In genomic region chr11:57475671-57476222, GRCh38 we compare ENCODE assay signal across 8 cellular contexts. TPM values are rescaled to one million over a fixed set of nuclear protein-coding genes. Genes with fewer than 3 reads are reported as not detected.
DNase-seq lines count a peak whose midpoint lies in the region; ATAC-seq, FAIRE-seq and TF ChIP-seq lines count a peak whose summit lies in the region.

No MANE protein-coding gene starts in this region.

- no peaks in the 10 kb centered on the region for H3K36me3 ChIP-seq in SJCRH30

- DNase-seq in A549 (ENCODE audit: low read depth in 1 of 2, low spot score in 1 of 2) (no peak), A172 (ENCODE audit: low spot score) (no peak), SJCRH30 (no peak), SHP77 (lab: John Stamatoyannopoulos, UW) (no peak)
- DNase-seq in activated naive CD8-positive, alpha-beta T cell treated with anti-CD3 and anti-CD28 coated beads, Interleukin-2, amount 50 U/mL, for 24 hours: no peak

- no peak overlapping the region; the same call in 2 of the 3 replicates for H3K4me3 ChIP-seq in A549
- peak overlapping the region; percentile 32 for H3K4me3 ChIP-seq in mononuclear cell (ENCODE audit: low read length)
- no peak overlapping the region for H3K4me3 ChIP-seq in SJCRH30

- H3K27ac ChIP-seq in A549 (peak overlapping the region in 1 of 2 experiments; percentile 81; a peak in 3 of 6 replicates), SJCRH30 (no peak overlapping the region)

- no peaks in the 10 kb centered on the region for H3K9me3 Mint-ChIP-seq in activated naive CD8-positive, alpha-beta T cell treated with anti-CD3 and anti-CD28 coated beads, Interleukin-2, amount 50 U/mL, for 24 hours

- TF ChIP-seq RAD21 in A549 (conservative IDR thresholded peaks at IDR 0.05 in 1 of 2, IDR thresholded peaks at IDR 0.05 in 1 of 2): no peak

- H3K27ac Mint-ChIP-seq in activated naive CD8-positive, alpha-beta T cell treated with anti-CD3 and anti-CD28 coated beads, Interleukin-2, amount 50 U/mL, for 24 hours: peak overlapping the region; percentile 70

- WGBS in A549 (ENCODE audit: missing lambda C conversion rate): 67% methylated on average over 12 of the region's 12 CpGs

- ATAC-seq in A549: no peak
- ATAC-seq in GM21447 (IDR thresholded peaks at IDR 0.05; ENCODE audit: unreplicated experiment): peak; percentile 21
- peak; percentile 1 for ATAC-seq in activated naive CD8-positive, alpha-beta T cell treated with anti-CD3 and anti-CD28 coated beads, Interleukin-2, amount 50 U/mL, for 24 hours
- ATAC-seq in HG02571 (IDR thresholded peaks at IDR 0.05; ENCODE audit: unreplicated experiment): no peak

- H3K9me3 ChIP-seq in A549 (no peaks in the 10 kb centered on the region), mononuclear cell (ENCODE audit: low read depth, low read length) (no peaks in the 10 kb centered on the region), SJCRH30 (replicated peaks) (no peaks in the 10 kb centered on the region)

- peaks cover 33% of the 10 kb centered on the region for H3K4me1 Mint-ChIP-seq in activated naive CD8-positive, alpha-beta T cell treated with anti-CD3 and anti-CD28 coated beads, Interleukin-2, amount 50 U/mL, for 24 hours

- H3K27me3 Mint-ChIP-seq in activated naive CD8-positive, alpha-beta T cell treated with anti-CD3 and anti-CD28 coated beads, Interleukin-2, amount 50 U/mL, for 24 hours: peaks cover 15% of the 10 kb centered on the region

- POLR2A ChIA-PET in A549 (lab: Yijun Ruan, JAX): no interaction called here

- H3K27me3 ChIP-seq in mononuclear cell (ENCODE audit: insufficient read depth, low read length) (no peaks in the 10 kb centered on the region), SJCRH30 (peaks cover 23% of the 10 kb centered on the region)

- peaks cover 2% of the 10 kb centered on the region for H3K36me3 Mint-ChIP-seq in activated naive CD8-positive, alpha-beta T cell treated with anti-CD3 and anti-CD28 coated beads, Interleukin-2, amount 50 U/mL, for 24 hours (ENCODE audit: low read depth)

- peak overlapping the region; percentile 73; the same call in 1 of the 3 replicates for H3K4me2 ChIP-seq in A549

- no peak for TF ChIP-seq POLR2A in A549 (IDR thresholded peaks at IDR 0.05; ENCODE audit: low read length)

- CTCF ChIA-PET in A549 (lab: Yijun Ruan, JAX): interaction anchor here (0.9 to 9.4 kb wide), 11 partner anchors 7 to 165 kb away, joined by 3 to 228 read pairs (median 10); partner anchors contain the start of gene RTN4RL2

- FAIRE-seq in A549 (lab: Jason Lieb, UNC): no peak

- TF ChIP-seq EP300 in A549 (IDR thresholded peaks at IDR 0.05): no peak

- H3K4me3 Mint-ChIP-seq in activated naive CD8-positive, alpha-beta T cell treated with anti-CD3 and anti-CD28 coated beads, Interleukin-2, amount 50 U/mL, for 24 hours: peak overlapping the region; percentile 69

- no peak for TF ChIP-seq CTCF in A549 (IDR thresholded peaks at IDR 0.05)

- H3K4me1 ChIP-seq in A549 (peaks cover 57% of the 10 kb centered on the region), mononuclear cell (ENCODE audit: insufficient read depth, low read length) (peaks cover 41% of the 10 kb centered on the region), SJCRH30 (no peaks in the 10 kb centered on the region)

TF ChIP-seq in A549, 52 proteins besides CTCF, POLR2A, EP300 and RAD21:
- TF ChIP-seq BHLHE40 (IDR thresholded peaks at IDR 0.05; ENCODE audit: low read depth, low read length) (no peak), MAX (IDR thresholded peaks at IDR 0.05) (no peak), RARB (CRISPR knock-in tag; IDR thresholded peaks at IDR 0.05) (no peak), POLR2AphosphoS2 (conservative IDR thresholded peaks at IDR 0.05; ENCODE audit: low read length) (no peak), TFCP2L1 (CRISPR knock-in tag; IDR thresholded peaks at IDR 0.05) (no peak), NR3C1 (IDR thresholded peaks at IDR 0.05) (no peak), FOSB (CRISPR knock-in tag; IDR thresholded peaks at IDR 0.05) (no peak), ATOH8 (CRISPR knock-in tag; IDR thresholded peaks at IDR 0.05; ENCODE audit: low read depth) (no peak), HDAC2 (IDR thresholded peaks at IDR 0.05) (no peak), ZC3H11A (IDR thresholded peaks at IDR 0.05) (no peak), JUN (IDR thresholded peaks at IDR 0.05) (no peak), CHD2 (IDR thresholded peaks at IDR 0.05; ENCODE audit: low read length, partially characterized antibody) (no peak), NPAS2 (CRISPR knock-in tag; IDR thresholded peaks at IDR 0.05; ENCODE audit: borderline replicate concordance) (no peak), CEBPB (IDR thresholded peaks at IDR 0.05) (no peak), ELK1 (IDR thresholded peaks at IDR 0.05; ENCODE audit: low read depth, low read length) (no peak), PHF8 (IDR thresholded peaks at IDR 0.05; ENCODE audit: borderline replicate concordance, low read depth) (no peak), USF2 (IDR thresholded peaks at IDR 0.05) (no peak), ESRRA (IDR thresholded peaks at IDR 0.05; ENCODE audit: borderline replicate concordance, low read length) (no peak)
TF ChIP-seq in A549: peak in this region for 0.

RNA-seq across cellular contexts. Expression of gene RTN4RL2, which starts 15.4 kb away (rescaled TPM):
- 9.2 and 10.6 TPM in 2 replicates for polyA plus RNA-seq in A549 (2011; rRNA removed)
- 60.9 and 116 TPM in 2 replicates for polyA plus RNA-seq in A549 (2012; cell fraction: cytosol; rRNA removed)
- polyA plus RNA-seq in A549 (2012; cell fraction: nucleus; rRNA removed): 56.5 and 87.5 TPM in 2 replicates
- 23.7 to 27.4 TPM (median 25.8 TPM) in 3 replicates for polyA plus RNA-seq in A549 (2017; fragmentation: RNase III; extraction: RNeasy Plus Mini Kit Qiagen cat#74134 plus additional on column Dnase treatment)
- 4.1 and 8.9 TPM in 2 replicates for polyA minus RNA-seq in A549 (2011; rRNA and poly(A)+ RNA removed)
- 0.10 TPM for total RNA-seq in mononuclear cell
- total RNA-seq in A172 (2014; rRNA removed; shearing (Covaris generic)): 0.64 and 1.6 TPM in 2 replicates
- total RNA-seq in SJCRH30 (2014; rRNA removed; shearing (Covaris generic)): 0.26 and 0.35 TPM in 2 replicates

RNA-seq across cellular contexts. Expression of gene SLC43A1, which starts 39.8 kb away (rescaled TPM):
- polyA plus RNA-seq in A549 (2011; rRNA removed): 4.6 and 5.3 TPM in 2 replicates
- polyA plus RNA-seq in A549 (2012; cell fraction: cytosol; rRNA removed): 3.5 and 4.4 TPM in 2 replicates
- polyA plus RNA-seq in A549 (2012; cell fraction: nucleus; rRNA removed): 8.6 and 10.7 TPM in 2 replicates
- 1.0 to 1.3 TPM (median 1.1 TPM) in 3 replicates for polyA plus RNA-seq in A549 (2017; fragmentation: RNase III; extraction: RNeasy Plus Mini Kit Qiagen cat#74134 plus additional on column Dnase treatment)
- 8.3 and 8.7 TPM in 2 replicates for polyA minus RNA-seq in A549 (2011; rRNA and poly(A)+ RNA removed)
- total RNA-seq in mononuclear cell: 4.6 TPM
- total RNA-seq in A172 (2014; rRNA removed; shearing (Covaris generic)): 3.4 and 5.2 TPM in 2 replicates
- total RNA-seq in SJCRH30 (2014; rRNA removed; shearing (Covaris generic)): 8.8 and 9.5 TPM in 2 replicates

RNA-seq across cellular contexts. Expression of gene SLC43A3, which starts 48.8 kb away (rescaled TPM):
- polyA plus RNA-seq in A549 (2011; rRNA removed) (0.30 TPM in 2 replicates), A549 (2017; fragmentation: RNase III; extraction: RNeasy Plus Mini Kit Qiagen cat#74134 plus additional on column Dnase treatment) (0.12 to 0.22 TPM (median 0.13 TPM) in 3 replicates)
- 0.19 and 0.30 TPM in 2 replicates for polyA plus RNA-seq in A549 (2012; cell fraction: cytosol; rRNA removed)
- polyA plus RNA-seq in A549 (2012; cell fraction: nucleus; rRNA removed): 0.52 and 1.5 TPM in 2 replicates
- 0.33 and 0.83 TPM in 2 replicates for polyA minus RNA-seq in A549 (2011; rRNA and poly(A)+ RNA removed)
- 41.9 TPM for total RNA-seq in mononuclear cell
- 18.4 and 20.5 TPM in 2 replicates for total RNA-seq in A172 (2014; rRNA removed; shearing (Covaris generic))
- total RNA-seq in SJCRH30 (2014; rRNA removed; shearing (Covaris generic)): 0.12 TPM in 1 of 2 replicates, not detected in the other

RNA-seq across cellular contexts. Expression of gene TIMM10, which starts 54.8 kb away (rescaled TPM):
- polyA plus RNA-seq in A549 (2011; rRNA removed) (248 and 249 TPM in 2 replicates), A549 (2017; fragmentation: RNase III; extraction: RNeasy Plus Mini Kit Qiagen cat#74134 plus additional on column Dnase treatment) (172 to 184 TPM (median 179 TPM) in 3 replicates)
- 322 and 442 TPM in 2 replicates for polyA plus RNA-seq in A549 (2012; cell fraction: cytosol; rRNA removed)
- polyA plus RNA-seq in A549 (2012; cell fraction: nucleus; rRNA removed): 167 and 200 TPM in 2 replicates
- polyA minus RNA-seq in A549 (2011; rRNA and poly(A)+ RNA removed): 74.6 and 86.9 TPM in 2 replicates
- total RNA-seq in mononuclear cell: 4.8 TPM
- 59.7 and 95.9 TPM in 2 replicates for total RNA-seq in A172 (2014; rRNA removed; shearing (Covaris generic))
- 93.2 and 147 TPM in 2 replicates for total RNA-seq in SJCRH30 (2014; rRNA removed; shearing (Covaris generic))

Comparison
In these comparisons a context has a peak if more than half of its experiments do, and no peak if none do; other contexts are left out.
1. ATAC-seq: peak in GM21447 (single experiment) and activated naive CD8-positive, alpha-beta T cell treated with anti-CD3 and anti-CD28 coated beads, Interleukin-2, amount 50 U/mL, for 24 hours (single experiment); none in A549 (0 of 2) and HG02571 (single experiment).
2. RNA of gene SLC43A3, which starts 48.8 kb away (total RNA-seq): 41.9 TPM in mononuclear cell (single experiment) and 18.4 to 20.5 TPM in A172; 0.12 TPM in SJCRH30; every median in the first group is over 10 times any median in the second.